ENCODE assay signal across 20 cellular contexts in genomic region chr21:31892686-31893085, GRCh38. TPM values are rescaled to one million over a fixed set of nuclear protein-coding genes. Genes with fewer than 3 reads are reported as not detected.
DNase-seq lines count a peak whose midpoint lies in the region; ATAC-seq and TF ChIP-seq lines count a peak whose summit lies in the region.
"Had no signal": no experiment of that assay in that cellular context is flagged by ENCODE, and none has a peak within 500 bp of the region (broad histone marks: within the 10 kb centered on the region; RNA-seq: fewer than 3 reads in every experiment).

No MANE protein-coding gene starts in this region.

- no peaks in the 10 kb centered on the region for H3K9me3 Mint-ChIP-seq in neural crest cell
- peaks cover 0 to 3% (median 0%) of the 10 kb centered on the region in 11 donors for H3K9me3 Mint-ChIP-seq in naive thymus-derived CD4-positive, alpha-beta T cell
- H3K9me3 Mint-ChIP-seq in CD8-positive, alpha-beta memory T cell = no peaks in the 10 kb centered on the region

- peaks cover 65% of the 10 kb centered on the region for H3K4me1 Mint-ChIP-seq in neural crest cell
- no peaks in the 10 kb centered on the region for H3K4me1 Mint-ChIP-seq in naive thymus-derived CD4-positive, alpha-beta T cell
- no peaks in the 10 kb centered on the region for H3K4me1 Mint-ChIP-seq in CD8-positive, alpha-beta memory T cell

- peaks cover 10% of the 10 kb centered on the region for H3K36me3 Mint-ChIP-seq in neural crest cell (ENCODE audit: low read depth)
- H3K36me3 Mint-ChIP-seq in naive thymus-derived CD4-positive, alpha-beta T cell = no peaks in the 10 kb centered on the region
- no peaks in the 10 kb centered on the region for H3K36me3 Mint-ChIP-seq in CD8-positive, alpha-beta memory T cell

- H3K4me3 ChIP-seq in HUES48 (ENCODE audit: low read depth, low read length) (peak overlapping the region; percentile 37; the same call in 1 of the 2 replicates), coronary artery (no peak overlapping the region)
- no peak overlapping the region for H3K4me3 ChIP-seq in naive thymus-derived CD4-positive, alpha-beta T cell (ENCODE audit: low read length)
- no peak overlapping the region for H3K4me3 ChIP-seq in CD8-positive, alpha-beta memory T cell (ENCODE audit: low read length)

- ATAC-seq in GM19467 (IDR thresholded peaks at IDR 0.05; ENCODE audit: unreplicated experiment) = no peak
- no peak for ATAC-seq in naive thymus-derived CD4-positive, alpha-beta T cell

- intact Hi-C loops in naive thymus-derived CD4-positive, alpha-beta T cell (cut with micrococcal nuclease) = no loop called here

- TF ChIP-seq CTCF in coronary artery (IDR thresholded peaks at IDR 0.05) (no peak), neural crest cell (conservative IDR thresholded peaks at IDR 0.05) (no peak)

- CTCF ChIA-PET in naive thymus-derived CD4-positive, alpha-beta T cell (lab: Charles Lee) = no interaction called here
- CTCF ChIA-PET in CD8-positive, alpha-beta memory T cell (lab: Charles Lee) = no interaction called here

- no peaks in the 10 kb centered on the region for H3K9me3 ChIP-seq in HUES48 (ENCODE audit: control insufficient read depth, insufficient read depth, low read length)
- no peaks in the 10 kb centered on the region for H3K9me3 ChIP-seq in naive thymus-derived CD4-positive, alpha-beta T cell (ENCODE audit: control insufficient read depth in 2 of 3, low read length in 3 of 3)
- no peaks in the 10 kb centered on the region for H3K9me3 ChIP-seq in CD8-positive, alpha-beta memory T cell (ENCODE audit: low read length)

- POLR2A ChIA-PET in naive thymus-derived CD4-positive, alpha-beta T cell (lab: Charles Lee) = no interaction called here
- POLR2A ChIA-PET in CD8-positive, alpha-beta memory T cell (lab: Charles Lee) = no interaction called here

- H3K27ac ChIP-seq in HUES48 (ENCODE audit: low read depth, low read length) (no peak overlapping the region), coronary artery (no peak overlapping the region)
- no peak overlapping the region for H3K27ac ChIP-seq in naive thymus-derived CD4-positive, alpha-beta T cell (ENCODE audit: low read depth, low read length)
- no peak overlapping the region for H3K27ac ChIP-seq in CD8-positive, alpha-beta memory T cell (ENCODE audit: low read depth, low read length)
- H3K27ac ChIP-seq: C4-2B had no signal

- peak; percentile 40 for DNase-seq in coronary artery (ENCODE audit: low spot score)
- peak; percentile 73 for DNase-seq in islet precursor cell
- no peak for DNase-seq in neural crest cell (ENCODE audit: low read depth, low spot score)
- no peak for DNase-seq in naive thymus-derived CD4-positive, alpha-beta T cell
- no peak for DNase-seq in ureter (ENCODE audit: low spot score)
- no peak for DNase-seq in CD8-positive, alpha-beta memory T cell
- DNase-seq: ACHN, AML-193, DND-41, KG1, MV-4-11, NCI-H1417 treated with DMSO at 0.1 percent for 48 hours, NCI-H187 treated with DMSO at 0.1 percent for 48 hours, NCI-H226, NCI-H524, NCI-H82, SIG-M5 had no signal

- H3K9ac ChIP-seq in HUES48 (ENCODE audit: low read depth, low read length) = no peak overlapping the region

- H3K27me3 Mint-ChIP-seq in neural crest cell (ENCODE audit: low read depth) = no peaks in the 10 kb centered on the region
- peaks cover 2 to 20% (median 7%) of the 10 kb centered on the region in 5 donors for H3K27me3 Mint-ChIP-seq in naive thymus-derived CD4-positive, alpha-beta T cell
- H3K27me3 Mint-ChIP-seq in CD8-positive, alpha-beta memory T cell = peaks cover 4 to 12% of the 10 kb centered on the region in 2 donors

- peaks cover 51% of the 10 kb centered on the region for H3K4me1 ChIP-seq in HUES48 (ENCODE audit: control insufficient read depth, insufficient read depth, low read length)
- no peaks in the 10 kb centered on the region for H3K4me1 ChIP-seq in naive thymus-derived CD4-positive, alpha-beta T cell (ENCODE audit: control insufficient read depth in 2 of 2, insufficient read depth in 2 of 2, low read length in 2 of 2)
- no peaks in the 10 kb centered on the region for H3K4me1 ChIP-seq in CD8-positive, alpha-beta memory T cell (ENCODE audit: insufficient read depth, low read length)

- H3K36me3 ChIP-seq in HUES48 (ENCODE audit: control insufficient read depth, insufficient read depth, low read length) = no peaks in the 10 kb centered on the region
- H3K36me3 ChIP-seq in naive thymus-derived CD4-positive, alpha-beta T cell (ENCODE audit: control insufficient read depth in 2 of 3, insufficient read depth in 3 of 3, low read length in 3 of 3) = no peaks in the 10 kb centered on the region
- no peaks in the 10 kb centered on the region for H3K36me3 ChIP-seq in CD8-positive, alpha-beta memory T cell (ENCODE audit: insufficient read depth, low read length)

- H3K4me3 Mint-ChIP-seq in neural crest cell = peak overlapping the region; percentile 3
- H3K4me3 Mint-ChIP-seq in naive thymus-derived CD4-positive, alpha-beta T cell = no peak overlapping the region
- peak overlapping the region in 1 of 7 donors; percentile 54 for H3K4me3 Mint-ChIP-seq in CD8-positive, alpha-beta memory T cell

- H3K27me3 ChIP-seq in HUES48 (ENCODE audit: control insufficient read depth, insufficient read depth, low read length) = no peaks in the 10 kb centered on the region
- no peaks in the 10 kb centered on the region for H3K27me3 ChIP-seq in naive thymus-derived CD4-positive, alpha-beta T cell (ENCODE audit: control insufficient read depth in 2 of 2, insufficient read depth in 2 of 2, low read length in 2 of 2)
- no peaks in the 10 kb centered on the region for H3K27me3 ChIP-seq in CD8-positive, alpha-beta memory T cell (ENCODE audit: insufficient read depth, low read length, poor library complexity, severe bottlenecking)

- H3K27ac Mint-ChIP-seq in neural crest cell (ENCODE audit: unreplicated experiment) = no peak overlapping the region
- H3K27ac Mint-ChIP-seq in naive thymus-derived CD4-positive, alpha-beta T cell = no peak overlapping the region
- no peak overlapping the region for H3K27ac Mint-ChIP-seq in CD8-positive, alpha-beta memory T cell

RNA-seq across cellular contexts. Expression of gene HUNK, which starts 19.9 kb away (rescaled TPM):
- total RNA-seq in neural crest cell (29.1 and 39.6 TPM in 2 replicates), ureter (4.5 TPM)
- total RNA-seq in naive thymus-derived CD4-positive, alpha-beta T cell = under 1 TPM in 3 of 5 experiments, not detected in 2; 0.16 to 0.54 (median 0.30) TPM
- polyA plus RNA-seq in naive thymus-derived CD4-positive, alpha-beta T cell = not detected
- total RNA-seq in CD8-positive, alpha-beta memory T cell = under 1 TPM; 0.02 to 0.20 TPM
- 0.06 TPM for polyA plus RNA-seq in CD8-positive, alpha-beta memory T cell

Comparison
In these comparisons a context has a peak if more than half of its experiments do, and no peak if none do; other contexts are left out.
1. DNase-seq: peak in coronary artery (single experiment) and islet precursor cell (single experiment); none in neural crest cell (single experiment), naive thymus-derived CD4-positive, alpha-beta T cell (0 of 9), ureter (single experiment) and CD8-positive, alpha-beta memory T cell (0 of 5).